Comparison of ENCODE assay signal across 2 cellular contexts in the genomic region with DNA sequence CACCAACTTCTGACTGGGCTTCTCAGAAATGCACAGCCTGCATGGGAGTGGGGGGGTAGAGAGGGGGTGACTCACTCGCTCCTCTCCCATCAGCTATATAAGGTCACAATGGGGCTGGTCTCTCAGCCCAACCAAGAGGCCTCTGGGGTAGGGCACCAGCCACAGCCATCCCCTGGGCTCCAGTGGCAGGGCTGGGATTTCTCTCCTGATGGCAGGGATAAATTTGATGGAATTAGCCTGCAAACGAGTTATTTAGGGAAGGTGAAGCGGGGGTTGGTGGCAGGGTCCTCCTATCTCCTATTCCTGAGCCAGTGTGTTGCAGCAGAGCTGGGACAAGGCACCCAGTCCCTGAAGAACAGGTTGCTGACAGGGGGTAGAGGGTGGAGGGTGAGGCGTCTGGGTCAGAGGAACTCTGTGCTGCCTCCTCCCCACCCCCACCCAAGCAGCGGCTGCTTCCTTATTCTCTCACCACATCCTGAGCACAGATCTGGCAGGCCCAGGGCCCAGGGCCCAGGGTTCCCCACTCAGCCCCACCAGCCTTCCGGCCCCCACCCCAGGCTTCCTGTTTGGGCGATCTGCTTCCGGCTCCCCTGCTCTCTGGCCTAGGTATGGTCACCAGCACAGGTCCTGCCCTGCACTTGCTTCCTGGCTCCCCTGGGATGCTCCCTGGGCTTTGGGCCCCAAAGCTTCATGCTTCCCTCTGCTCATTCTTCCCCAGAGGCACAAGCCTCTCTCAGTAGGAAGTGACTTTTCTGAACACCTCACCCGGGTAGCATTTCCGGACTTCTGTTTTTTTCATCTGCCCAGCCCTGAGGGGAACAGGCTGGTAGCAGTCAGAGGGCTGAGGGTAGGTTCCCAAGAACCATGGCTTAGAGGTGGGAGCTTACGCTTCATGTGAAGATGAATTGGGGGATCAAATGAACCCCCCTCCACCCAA.
TF ChIP-seq lines count a peak whose summit lies in the region.

No MANE protein-coding gene starts in this region.

TF ChIP-seq in IMR-90, 13 proteins besides CTCF, POLR2A, EP300 and RAD21:
- TF ChIP-seq MAFK (IDR thresholded peaks at IDR 0.05; ENCODE audit: low read depth, low read length) (peak; percentile 39; the same call in 1 of the 2 replicates), RFX5 (IDR thresholded peaks at IDR 0.05; ENCODE audit: low read depth, low read length) (no peak), ELK1 (IDR thresholded peaks at IDR 0.05; ENCODE audit: borderline replicate concordance, low read depth, low read length) (no peak), CEBPB (IDR thresholded peaks at IDR 0.05; ENCODE audit: low read depth, low read length) (no peak), NFE2L2 (IDR thresholded peaks at IDR 0.05; ENCODE audit: low read depth, low read length) (peak; percentile 31; the same call in 1 of the 2 replicates), SMC3 (IDR thresholded peaks at IDR 0.05; ENCODE audit: low read depth, low read length) (peak; percentile 28; the same call in 1 of the 2 replicates), MXI1 (IDR thresholded peaks at IDR 0.05; ENCODE audit: borderline replicate concordance, low read depth, low read length) (peak; percentile 47; the same call in 1 of the 2 replicates), CHD1 (IDR thresholded peaks at IDR 0.05; ENCODE audit: low read depth, low read length) (0 out of 2 replicates have a peak, but pooled peaks have one; percentile 62), MAZ (IDR thresholded peaks at IDR 0.05; ENCODE audit: borderline replicate concordance, low read depth, low read length) (peak; percentile 98), FOS (IDR thresholded peaks at IDR 0.05; ENCODE audit: low read depth, low read length) (peak; percentile 98), BHLHE40 (IDR thresholded peaks at IDR 0.05; ENCODE audit: low read depth, low read length) (peak; percentile 43; the same call in 1 of the 2 replicates), RCOR1 (IDR thresholded peaks at IDR 0.05; ENCODE audit: insufficient replicate concordance, low read length) (no peak)
- TF ChIP-seq, protein P1, sequence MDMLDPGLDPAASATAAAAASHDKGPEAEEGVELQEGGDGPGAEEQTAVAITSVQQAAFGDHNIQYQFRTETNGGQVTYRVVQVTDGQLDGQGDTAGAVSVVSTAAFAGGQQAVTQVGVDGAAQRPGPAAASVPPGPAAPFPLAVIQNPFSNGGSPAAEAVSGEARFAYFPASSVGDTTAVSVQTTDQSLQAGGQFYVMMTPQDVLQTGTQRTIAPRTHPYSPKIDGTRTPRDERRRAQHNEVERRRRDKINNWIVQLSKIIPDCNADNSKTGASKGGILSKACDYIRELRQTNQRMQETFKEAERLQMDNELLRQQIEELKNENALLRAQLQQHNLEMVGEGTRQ (IDR thresholded peaks at IDR 0.05; ENCODE audit: low read depth, low read length) = no peak

TF ChIP-seq in WTC11, 78 proteins besides CTCF, POLR2A, EP300 and RAD21:
- no peak for TF ChIP-seq ZNF219 (CRISPR knock-in tag; IDR thresholded peaks at IDR 0.05; ENCODE audit: borderline replicate concordance)
- TF ChIP-seq, protein P2, sequence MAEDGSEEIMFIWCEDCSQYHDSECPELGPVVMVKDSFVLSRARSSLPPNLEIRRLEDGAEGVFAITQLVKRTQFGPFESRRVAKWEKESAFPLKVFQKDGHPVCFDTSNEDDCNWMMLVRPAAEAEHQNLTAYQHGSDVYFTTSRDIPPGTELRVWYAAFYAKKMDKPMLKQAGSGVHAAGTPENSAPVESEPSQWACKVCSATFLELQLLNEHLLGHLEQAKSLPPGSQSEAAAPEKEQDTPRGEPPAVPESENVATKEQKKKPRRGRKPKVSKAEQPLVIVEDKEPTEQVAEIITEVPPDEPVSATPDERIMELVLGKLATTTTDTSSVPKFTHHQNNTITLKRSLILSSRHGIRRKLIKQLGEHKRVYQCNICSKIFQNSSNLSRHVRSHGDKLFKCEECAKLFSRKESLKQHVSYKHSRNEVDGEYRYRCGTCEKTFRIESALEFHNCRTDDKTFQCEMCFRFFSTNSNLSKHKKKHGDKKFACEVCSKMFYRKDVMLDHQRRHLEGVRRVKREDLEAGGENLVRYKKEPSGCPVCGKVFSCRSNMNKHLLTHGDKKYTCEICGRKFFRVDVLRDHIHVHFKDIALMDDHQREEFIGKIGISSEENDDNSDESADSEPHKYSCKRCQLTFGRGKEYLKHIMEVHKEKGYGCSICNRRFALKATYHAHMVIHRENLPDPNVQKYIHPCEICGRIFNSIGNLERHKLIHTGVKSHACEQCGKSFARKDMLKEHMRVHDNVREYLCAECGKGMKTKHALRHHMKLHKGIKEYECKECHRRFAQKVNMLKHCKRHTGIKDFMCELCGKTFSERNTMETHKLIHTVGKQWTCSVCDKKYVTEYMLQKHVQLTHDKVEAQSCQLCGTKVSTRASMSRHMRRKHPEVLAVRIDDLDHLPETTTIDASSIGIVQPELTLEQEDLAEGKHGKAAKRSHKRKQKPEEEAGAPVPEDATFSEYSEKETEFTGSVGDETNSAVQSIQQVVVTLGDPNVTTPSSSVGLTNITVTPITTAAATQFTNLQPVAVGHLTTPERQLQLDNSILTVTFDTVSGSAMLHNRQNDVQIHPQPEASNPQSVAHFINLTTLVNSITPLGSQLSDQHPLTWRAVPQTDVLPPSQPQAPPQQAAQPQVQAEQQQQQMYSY (CRISPR knock-in tag; IDR thresholded peaks at IDR 0.05) = no peak
- TF ChIP-seq ZBTB21 (CRISPR knock-in tag; IDR thresholded peaks at IDR 0.05; ENCODE audit: borderline replicate concordance) = no peak
- TF ChIP-seq ARID4B (CRISPR knock-in tag; IDR thresholded peaks at IDR 0.05; ENCODE audit: borderline replicate concordance) = no peak
- no peak for TF ChIP-seq KAT7 (CRISPR knock-in tag; IDR thresholded peaks at IDR 0.05; ENCODE audit: borderline replicate concordance)
- TF ChIP-seq, protein P3, sequence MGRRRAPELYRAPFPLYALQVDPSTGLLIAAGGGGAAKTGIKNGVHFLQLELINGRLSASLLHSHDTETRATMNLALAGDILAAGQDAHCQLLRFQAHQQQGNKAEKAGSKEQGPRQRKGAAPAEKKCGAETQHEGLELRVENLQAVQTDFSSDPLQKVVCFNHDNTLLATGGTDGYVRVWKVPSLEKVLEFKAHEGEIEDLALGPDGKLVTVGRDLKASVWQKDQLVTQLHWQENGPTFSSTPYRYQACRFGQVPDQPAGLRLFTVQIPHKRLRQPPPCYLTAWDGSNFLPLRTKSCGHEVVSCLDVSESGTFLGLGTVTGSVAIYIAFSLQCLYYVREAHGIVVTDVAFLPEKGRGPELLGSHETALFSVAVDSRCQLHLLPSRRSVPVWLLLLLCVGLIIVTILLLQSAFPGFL (CRISPR knock-in tag; IDR thresholded peaks at IDR 0.05; ENCODE audit: borderline replicate concordance) = no peak
- no peak for TF ChIP-seq ZNF425 (CRISPR knock-in tag; conservative IDR thresholded peaks at IDR 0.05)
- no peak for TF ChIP-seq NFYB (CRISPR knock-in tag; conservative IDR thresholded peaks at IDR 0.05; ENCODE audit: low read depth)
- no peak for TF ChIP-seq EMX1 (CRISPR knock-in tag; IDR thresholded peaks at IDR 0.05)
- no peak for TF ChIP-seq SMAD4 (CRISPR knock-in tag; IDR thresholded peaks at IDR 0.05)
- TF ChIP-seq ZNF138 (CRISPR knock-in tag; conservative IDR thresholded peaks at IDR 0.05) = no peak
- no peak for TF ChIP-seq ELF4 (CRISPR knock-in tag; IDR thresholded peaks at IDR 0.05; ENCODE audit: low read depth)
- no peak for TF ChIP-seq SP1 (CRISPR knock-in tag; conservative IDR thresholded peaks at IDR 0.05)
- TF ChIP-seq, protein P4, sequence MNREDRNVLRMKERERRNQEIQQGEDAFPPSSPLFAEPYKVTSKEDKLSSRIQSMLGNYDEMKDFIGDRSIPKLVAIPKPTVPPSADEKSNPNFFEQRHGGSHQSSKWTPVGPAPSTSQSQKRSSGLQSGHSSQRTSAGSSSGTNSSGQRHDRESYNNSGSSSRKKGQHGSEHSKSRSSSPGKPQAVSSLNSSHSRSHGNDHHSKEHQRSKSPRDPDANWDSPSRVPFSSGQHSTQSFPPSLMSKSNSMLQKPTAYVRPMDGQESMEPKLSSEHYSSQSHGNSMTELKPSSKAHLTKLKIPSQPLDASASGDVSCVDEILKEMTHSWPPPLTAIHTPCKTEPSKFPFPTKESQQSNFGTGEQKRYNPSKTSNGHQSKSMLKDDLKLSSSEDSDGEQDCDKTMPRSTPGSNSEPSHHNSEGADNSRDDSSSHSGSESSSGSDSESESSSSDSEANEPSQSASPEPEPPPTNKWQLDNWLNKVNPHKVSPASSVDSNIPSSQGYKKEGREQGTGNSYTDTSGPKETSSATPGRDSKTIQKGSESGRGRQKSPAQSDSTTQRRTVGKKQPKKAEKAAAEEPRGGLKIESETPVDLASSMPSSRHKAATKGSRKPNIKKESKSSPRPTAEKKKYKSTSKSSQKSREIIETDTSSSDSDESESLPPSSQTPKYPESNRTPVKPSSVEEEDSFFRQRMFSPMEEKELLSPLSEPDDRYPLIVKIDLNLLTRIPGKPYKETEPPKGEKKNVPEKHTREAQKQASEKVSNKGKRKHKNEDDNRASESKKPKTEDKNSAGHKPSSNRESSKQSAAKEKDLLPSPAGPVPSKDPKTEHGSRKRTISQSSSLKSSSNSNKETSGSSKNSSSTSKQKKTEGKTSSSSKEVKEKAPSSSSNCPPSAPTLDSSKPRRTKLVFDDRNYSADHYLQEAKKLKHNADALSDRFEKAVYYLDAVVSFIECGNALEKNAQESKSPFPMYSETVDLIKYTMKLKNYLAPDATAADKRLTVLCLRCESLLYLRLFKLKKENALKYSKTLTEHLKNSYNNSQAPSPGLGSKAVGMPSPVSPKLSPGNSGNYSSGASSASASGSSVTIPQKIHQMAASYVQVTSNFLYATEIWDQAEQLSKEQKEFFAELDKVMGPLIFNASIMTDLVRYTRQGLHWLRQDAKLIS (CRISPR knock-in tag; IDR thresholded peaks at IDR 0.05; ENCODE audit: borderline replicate concordance) = no peak
- TF ChIP-seq ZNF671 (CRISPR knock-in tag; IDR thresholded peaks at IDR 0.05) = no peak
- TF ChIP-seq, protein P5, sequence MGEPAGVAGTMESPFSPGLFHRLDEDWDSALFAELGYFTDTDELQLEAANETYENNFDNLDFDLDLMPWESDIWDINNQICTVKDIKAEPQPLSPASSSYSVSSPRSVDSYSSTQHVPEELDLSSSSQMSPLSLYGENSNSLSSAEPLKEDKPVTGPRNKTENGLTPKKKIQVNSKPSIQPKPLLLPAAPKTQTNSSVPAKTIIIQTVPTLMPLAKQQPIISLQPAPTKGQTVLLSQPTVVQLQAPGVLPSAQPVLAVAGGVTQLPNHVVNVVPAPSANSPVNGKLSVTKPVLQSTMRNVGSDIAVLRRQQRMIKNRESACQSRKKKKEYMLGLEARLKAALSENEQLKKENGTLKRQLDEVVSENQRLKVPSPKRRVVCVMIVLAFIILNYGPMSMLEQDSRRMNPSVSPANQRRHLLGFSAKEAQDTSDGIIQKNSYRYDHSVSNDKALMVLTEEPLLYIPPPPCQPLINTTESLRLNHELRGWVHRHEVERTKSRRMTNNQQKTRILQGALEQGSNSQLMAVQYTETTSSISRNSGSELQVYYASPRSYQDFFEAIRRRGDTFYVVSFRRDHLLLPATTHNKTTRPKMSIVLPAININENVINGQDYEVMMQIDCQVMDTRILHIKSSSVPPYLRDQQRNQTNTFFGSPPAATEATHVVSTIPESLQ (CRISPR knock-in tag; IDR thresholded peaks at IDR 0.05) = no peak
- no peak for TF ChIP-seq ZNF263 (CRISPR knock-in tag; IDR thresholded peaks at IDR 0.05; ENCODE audit: low read depth)
- TF ChIP-seq ZNF396 (CRISPR knock-in tag; IDR thresholded peaks at IDR 0.05; ENCODE audit: borderline replicate concordance) = no peak
TF ChIP-seq in WTC11: peak in this region for 0.
